ENCODE assay signal across 1 cellular context in genomic region chr21:44498280-44498964, GRCh38.
TF ChIP-seq lines count a peak whose summit lies in the region.

No MANE protein-coding gene starts in this region.

TF ChIP-seq in HepG2, 621 proteins besides CTCF, POLR2A, EP300 and RAD21 (continued from another document):
- TF ChIP-seq PRDM10 (CRISPR knock-in tag; IDR thresholded peaks at IDR 0.05; ENCODE audit: low read depth) (0 out of 2 replicates have a peak, but pooled peaks have one; percentile 23), BCL3 (CRISPR knock-in tag; IDR thresholded peaks at IDR 0.05) (no peak), ARID5B (CRISPR knock-in tag; IDR thresholded peaks at IDR 0.05) (no peak), JARID2 (CRISPR knock-in tag; IDR thresholded peaks at IDR 0.05; ENCODE audit: insufficient replicate concordance) (no peak), MYNN (CRISPR knock-in tag; IDR thresholded peaks at IDR 0.05; ENCODE audit: low read depth) (no peak), ZNF563 (CRISPR knock-in tag; IDR thresholded peaks at IDR 0.05) (no peak), DNMT3B (CRISPR knock-in tag; conservative IDR thresholded peaks at IDR 0.05) (no peak), POLR2AphosphoS2 (IDR thresholded peaks at IDR 0.05; ENCODE audit: low read depth, low read length) (no peak), ZNF362 (CRISPR knock-in tag; IDR thresholded peaks at IDR 0.05; ENCODE audit: borderline replicate concordance) (no peak), ZBTB40 (IDR thresholded peaks at IDR 0.05) (no peak), ZBTB40 (CRISPR knock-in tag; IDR thresholded peaks at IDR 0.05) (no peak), SMAD9 (CRISPR knock-in tag; IDR thresholded peaks at IDR 0.05) (no peak), ZBTB37 (CRISPR knock-in tag; IDR thresholded peaks at IDR 0.05) (no peak), ZNF263 (CRISPR knock-in tag; IDR thresholded peaks at IDR 0.05) (peak; percentile 72), HMGXB3 (CRISPR knock-in tag; IDR thresholded peaks at IDR 0.05; ENCODE audit: borderline replicate concordance) (no peak), NFE2L1 (CRISPR knock-in tag; IDR thresholded peaks at IDR 0.05; ENCODE audit: borderline replicate concordance) (no peak), KMT2A (CRISPR knock-in tag; IDR thresholded peaks at IDR 0.05) (no peak; the same call in 1 of the 2 replicates)
